In genomic region chr11:64249563-64250405, GRCh38 we compare ENCODE assay signal across 12 cellular contexts. TPM values are rescaled to one million over a fixed set of nuclear protein-coding genes. Genes with fewer than 3 reads are reported as not detected.
DNase-seq lines count a peak whose midpoint lies in the region; ATAC-seq and TF ChIP-seq lines count a peak whose summit lies in the region.
"Had no signal": no experiment of that assay in that cellular context is flagged by ENCODE, and none has a peak within 500 bp of the region (broad histone marks: within the 10 kb centered on the region; RNA-seq: fewer than 3 reads in every experiment).

No MANE protein-coding gene starts in this region.

- H3K27me3 Mint-ChIP-seq in stimulated activated naive CD8-positive, alpha-beta T cell treated with anti-CD3 and anti-CD28 coated beads, Interleukin-15, Interleukin-2, amounts not matched to agents 100 ng/mL and 50 ng/mL, for 24 hours = no peaks in the 10 kb centered on the region
- no peaks in the 10 kb centered on the region for H3K27me3 Mint-ChIP-seq in stimulated activated naive CD8-positive, alpha-beta T cell treated with anti-CD3 and anti-CD28 coated beads, Interleukin-15, amount 100 ng/mL, for 72 hours
- H3K27me3 Mint-ChIP-seq in T-cell (no peaks in the 10 kb centered on the region), type B pancreatic cell (no peaks in the 10 kb centered on the region)

- H3K27ac ChIP-seq in iPS-18a (ENCODE audit: low read length) = peak overlapping the region; percentile 82
- H3K27ac ChIP-seq: breast epithelium, lower lobe of right lung, PC-9 had no signal

- POLR2A ChIA-PET in T-cell (lab: Charles Lee) = no interaction called here

- H3K9ac ChIP-seq in iPS-18a (ENCODE audit: low read length) = peak overlapping the region; percentile 50

- CTCF ChIA-PET in T-cell (lab: Charles Lee) = interaction anchor here in 1 of 2 donors (0.6 to 2.0 kb wide), 3 partner anchors 33 to 55 kb away, joined by 4 to 7 read pairs (median 5); no protein-coding TSS in a partner anchor

- H3K9me3 Mint-ChIP-seq in stimulated activated naive CD8-positive, alpha-beta T cell treated with anti-CD3 and anti-CD28 coated beads, Interleukin-15, Interleukin-2, amounts not matched to agents 100 ng/mL and 50 ng/mL, for 24 hours = no peaks in the 10 kb centered on the region
- H3K9me3 Mint-ChIP-seq in stimulated activated naive CD8-positive, alpha-beta T cell treated with anti-CD3 and anti-CD28 coated beads, Interleukin-15, amount 100 ng/mL, for 72 hours = no peaks in the 10 kb centered on the region
- no peaks in the 10 kb centered on the region for H3K9me3 Mint-ChIP-seq in T-cell
- H3K9me3 Mint-ChIP-seq in type B pancreatic cell = no peaks in the 10 kb centered on the region

- peaks cover 17% of the 10 kb centered on the region for H3K4me1 Mint-ChIP-seq in stimulated activated naive CD8-positive, alpha-beta T cell treated with anti-CD3 and anti-CD28 coated beads, Interleukin-15, Interleukin-2, amounts not matched to agents 100 ng/mL and 50 ng/mL, for 24 hours (ENCODE audit: low read depth)
- H3K4me1 Mint-ChIP-seq in stimulated activated naive CD8-positive, alpha-beta T cell treated with anti-CD3 and anti-CD28 coated beads, Interleukin-15, amount 100 ng/mL, for 72 hours = peaks cover 66% of the 10 kb centered on the region
- H3K4me1 Mint-ChIP-seq in T-cell (peaks cover 25 to 31% (median 28%) of the 10 kb centered on the region in 3 donors), type B pancreatic cell (ENCODE audit: unreplicated experiment) (peaks cover 21% of the 10 kb centered on the region)

- no peak for TF ChIP-seq CTCF in type B pancreatic cell (conservative IDR thresholded peaks at IDR 0.05)

- no peaks in the 10 kb centered on the region for H3K27me3 ChIP-seq in iPS-18a (ENCODE audit: control insufficient read depth, insufficient read depth, low read length)
- H3K27me3 ChIP-seq: breast epithelium had no signal

- peaks cover 3% of the 10 kb centered on the region for H3K36me3 ChIP-seq in iPS-18a (ENCODE audit: control insufficient read depth, low read depth, low read length)
- H3K36me3 ChIP-seq: breast epithelium had no signal

- peaks cover 36% of the 10 kb centered on the region for H3K4me1 ChIP-seq in iPS-18a (ENCODE audit: control insufficient read depth, low read depth, low read length)

- H3K36me3 Mint-ChIP-seq in stimulated activated naive CD8-positive, alpha-beta T cell treated with anti-CD3 and anti-CD28 coated beads, Interleukin-15, Interleukin-2, amounts not matched to agents 100 ng/mL and 50 ng/mL, for 24 hours (ENCODE audit: low read depth) = no peaks in the 10 kb centered on the region
- H3K36me3 Mint-ChIP-seq in T-cell (no peaks in the 10 kb centered on the region), type B pancreatic cell (no peaks in the 10 kb centered on the region)

- peak overlapping the region; percentile 14 for H3K27ac Mint-ChIP-seq in stimulated activated naive CD8-positive, alpha-beta T cell treated with anti-CD3 and anti-CD28 coated beads, Interleukin-15, Interleukin-2, amounts not matched to agents 100 ng/mL and 50 ng/mL, for 24 hours
- peak overlapping the region in 1 of 2 donors; percentile 15 for H3K27ac Mint-ChIP-seq in stimulated activated naive CD8-positive, alpha-beta T cell treated with anti-CD3 and anti-CD28 coated beads, Interleukin-15, amount 100 ng/mL, for 72 hours
- H3K27ac Mint-ChIP-seq in T-cell (no peak overlapping the region), type B pancreatic cell (no peak overlapping the region)

- ATAC-seq in stimulated activated naive CD8-positive, alpha-beta T cell treated with anti-CD3 and anti-CD28 coated beads, Interleukin-15, amount 100 ng/mL, for 72 hours = no peak
- ATAC-seq in T-cell (replicated peaks in 1 of 4) (no peak), HG03521 (IDR thresholded peaks at IDR 0.05; ENCODE audit: unreplicated experiment) (no peak), HG03045 (IDR thresholded peaks at IDR 0.05; ENCODE audit: unreplicated experiment) (no peak)
- ATAC-seq: lower lobe of right lung had no signal

- no peak overlapping the region for H3K4me3 Mint-ChIP-seq in stimulated activated naive CD8-positive, alpha-beta T cell treated with anti-CD3 and anti-CD28 coated beads, Interleukin-15, Interleukin-2, amounts not matched to agents 100 ng/mL and 50 ng/mL, for 24 hours
- H3K4me3 Mint-ChIP-seq in stimulated activated naive CD8-positive, alpha-beta T cell treated with anti-CD3 and anti-CD28 coated beads, Interleukin-15, amount 100 ng/mL, for 72 hours = peak overlapping the region in 1 of 2 donors; percentile 61
- H3K4me3 Mint-ChIP-seq in T-cell (peak overlapping the region; percentile 39 to 52 (median 43)), type B pancreatic cell (peak overlapping the region; percentile 70)

- no peak for DNase-seq in stimulated activated naive CD8-positive, alpha-beta T cell treated with anti-CD3 and anti-CD28 coated beads, Interleukin-15, amount 100 ng/mL, for 72 hours
- DNase-seq in T-cell (no peak), type B pancreatic cell (ENCODE audit: extremely low spot score, unreplicated experiment) (no peak), GDM1 (lab: John Stamatoyannopoulos, UW) (no peak)
- DNase-seq: lower lobe of right lung; PC-9; stimulated activated CD4-positive, alpha-beta T cell treated with anti-CD3 and anti-CD28 coated beads, Interleukin-4, amount 100 ng/mL, for 1 hour had no signal

- H3K9me3 ChIP-seq in iPS-18a (ENCODE audit: control insufficient read depth, low read depth, low read length) = no peaks in the 10 kb centered on the region
- H3K9me3 ChIP-seq: breast epithelium, lower lobe of right lung had no signal

- H3K4me3 ChIP-seq in iPS-18a (ENCODE audit: low read length) = peak overlapping the region; percentile 94

RNA-seq across cellular contexts. Expression of gene PLCB3, which starts 1.5 kb away (rescaled TPM):
- 10 to 100 TPM in 3 of 5 donors, 1 to 10 TPM in 2; 3.6 to 14.9 (median 11.2) TPM for total RNA-seq in T-cell
- 40.7 and 56.2 TPM in 2 replicates for total RNA-seq in type B pancreatic cell (ENCODE audit: low replicate concordance)

RNA-seq across cellular contexts. Expression of gene PPP1R14B, which starts 3.0 kb away (rescaled TPM):
- total RNA-seq in T-cell (100 to 1,000 TPM in 1 of 5 donors, 10 to 100 TPM in 4; 31.2 to 143 (median 88.1) TPM), type B pancreatic cell (ENCODE audit: low replicate concordance) (187 and 274 TPM in 2 replicates)

RNA-seq across cellular contexts. Expression of gene FKBP2, which starts 8.9 kb away (rescaled TPM):
- total RNA-seq in T-cell = 10 to 100 TPM; 17.9 to 53.0 (median 42.9) TPM
- 52.8 and 69.6 TPM in 2 replicates for total RNA-seq in type B pancreatic cell (ENCODE audit: low replicate concordance)

RNA-seq across cellular contexts. Expression of gene VEGFB, which starts 15.4 kb away (rescaled TPM):
- total RNA-seq in T-cell (10 to 100 TPM; 47.9 to 80.7 (median 76.0) TPM), type B pancreatic cell (ENCODE audit: low replicate concordance) (66.3 and 71.8 TPM in 2 replicates)

RNA-seq across cellular contexts. Expression of gene DNAJC4, which starts 19.4 kb away (rescaled TPM):
- total RNA-seq in T-cell = 10 to 100 TPM; 46.2 to 64.7 (median 51.4) TPM
- 48.2 and 50.8 TPM in 2 replicates for total RNA-seq in type B pancreatic cell (ENCODE audit: low replicate concordance)
